ENCODE assay signal across 8 cellular contexts in genomic region chr20:1900321-1900791, GRCh38. TPM values are rescaled to one million over a fixed set of nuclear protein-coding genes. Genes with fewer than 3 reads are reported as not detected.
A peak's percentile ranks its signal among the peaks of the same experiment; 100 is the strongest.
DNase-seq lines count a peak whose midpoint lies in the region; ATAC-seq and TF ChIP-seq lines count a peak whose summit lies in the region.

No MANE protein-coding gene starts in this region.

- TF ChIP-seq CTCF in BE2C (IDR thresholded peaks at IDR 0.05; ENCODE audit: low read depth, low read length) (peak; percentile 70), HCT116 (IDR thresholded peaks at IDR 0.05 in 2 of 3, conservative IDR thresholded peaks at IDR 0.05 in 1 of 3; ENCODE audit: borderline replicate concordance in 1 of 3, insufficient read depth in 1 of 3, low read depth in 2 of 3, low read length in 2 of 3) (peak; percentile 60 to 91 (median 82)), OCI-LY7 (conservative IDR thresholded peaks at IDR 0.05; ENCODE audit: low read length) (peak; percentile 74), endodermal cell (conservative IDR thresholded peaks at IDR 0.05) (peak; percentile 84)

- H3K27ac ChIP-seq in HCT116 (ENCODE audit: low read depth, low read length) (no peak overlapping the region), OCI-LY7 (ENCODE audit: low read depth, low read length, poor library complexity, severe bottlenecking) (no peak overlapping the region), endodermal cell (ENCODE audit: low read depth, low read length) (no peak overlapping the region)

- no peak overlapping the region for H3K4me3 Mint-ChIP-seq in endodermal cell

- no peaks in the 10 kb centered on the region for H3K36me3 Mint-ChIP-seq in endodermal cell (ENCODE audit: low read depth)

- peaks cover 29% of the 10 kb centered on the region for H3K79me2 ChIP-seq in HCT116 (ENCODE audit: insufficient read depth, low read length)
- H3K79me2 ChIP-seq in OCI-LY7 (ENCODE audit: insufficient read depth, low read depth, low read length) = no peaks in the 10 kb centered on the region

- H4K20me1 ChIP-seq in HCT116 (ENCODE audit: insufficient read depth) = no peaks in the 10 kb centered on the region
- no peaks in the 10 kb centered on the region for H4K20me1 ChIP-seq in OCI-LY7 (ENCODE audit: insufficient read depth, low read length)

- TF ChIP-seq RAD21 in HCT116 (IDR thresholded peaks at IDR 0.05; ENCODE audit: low read depth) = peak; percentile 45

- ATAC-seq in HCT116 = peak; percentile 97
- no peak for ATAC-seq in HG03135 (IDR thresholded peaks at IDR 0.05; ENCODE audit: unreplicated experiment)
- ATAC-seq in GM21360 (IDR thresholded peaks at IDR 0.05; ENCODE audit: unreplicated experiment) = no peak

- DNase-seq in BE2C (peak; percentile 64), HCT116 (ENCODE audit: low read depth, low spot score) (peak; percentile 68), OCI-LY7 (ENCODE audit: low spot score) (peak; percentile 66), endodermal cell (peak; percentile 92), middle frontal gyrus (ENCODE audit: extremely low spot score, low spot score) (peak; percentile 40)
- DNase-seq in stimulated activated CD8-positive, alpha-beta memory T cell treated with anti-CD3 and anti-CD28 coated beads, Interleukin-4, amount 100 ng/mL, for 48 hours = no peak

- H3K9me3 Mint-ChIP-seq in endodermal cell = no peaks in the 10 kb centered on the region

- POLR2A ChIA-PET in HCT116 (lab: Charles Lee) (no interaction called here), OCI-LY7 (lab: Charles Lee) (no interaction called here)

- intact Hi-C loops in HCT116 (cut with micrococcal nuclease) (no loop called here), OCI-LY7 (cut with micrococcal nuclease; ENCODE audit: unreplicated experiment) (no loop called here)

- RAD21 ChIA-PET in HCT116 (lab: Charles Lee; ENCODE audit: low non-redundant PET in 1 of 2, low total read pairs in 2 of 2, uncharacterized antibody in 2 of 2, unreplicated experiment in 2 of 2) = no interaction called here

- H3K9me2 ChIP-seq in HCT116 (ENCODE audit: insufficient read depth) (no peaks in the 10 kb centered on the region), OCI-LY7 (ENCODE audit: insufficient read depth, low read length) (no peaks in the 10 kb centered on the region)

- peaks cover 18% of the 10 kb centered on the region for H3K27me3 Mint-ChIP-seq in endodermal cell (ENCODE audit: insufficient read depth)

- TF ChIP-seq POLR2A in HCT116 (IDR thresholded peaks at IDR 0.05; ENCODE audit: borderline replicate concordance, extremely low read depth, insufficient read depth, insufficient read length) = no peak

- H3K9ac ChIP-seq in HCT116 (ENCODE audit: low read length) (no peak overlapping the region), endodermal cell (ENCODE audit: extremely low read depth, low read length, poor library complexity, severe bottlenecking) (no peak overlapping the region)

- no peak overlapping the region for H3K4me2 ChIP-seq in HCT116 (ENCODE audit: low read length)
- H3K4me2 ChIP-seq in OCI-LY7 (ENCODE audit: low read length) = no peak overlapping the region

- no TSS peak for BruUV-seq in HCT116 (replicated peaks; lab: Mats Ljungman, UMichigan)
- no TSS peak for BruUV-seq in OCI-LY7 (replicated peaks; lab: Mats Ljungman, UMichigan)

- peaks cover 22% of the 10 kb centered on the region for H3K4me1 Mint-ChIP-seq in endodermal cell

- H3K4me1 ChIP-seq in BE2C = no peaks in the 10 kb centered on the region
- peaks cover 13 to 35% of the 10 kb centered on the region in 2 experiments for H3K4me1 ChIP-seq in HCT116 (ENCODE audit: control insufficient read depth in 1 of 2, insufficient read depth in 2 of 2, low read length in 2 of 2)
- H3K4me1 ChIP-seq in OCI-LY7 (ENCODE audit: insufficient read depth, low read length, poor library complexity, severe bottlenecking) = peaks cover 19% of the 10 kb centered on the region
- peaks cover 5% of the 10 kb centered on the region for H3K4me1 ChIP-seq in endodermal cell (ENCODE audit: control insufficient read depth, insufficient read depth, low read length)

- CTCF ChIA-PET in HCT116 (lab: Charles Lee) (interaction anchor here (0.9 to 1.1 kb wide), 4 partner anchors 98 to 272 kb away, joined by 3 to 5 read pairs (median 4); no protein-coding TSS in a partner anchor), OCI-LY7 (lab: Charles Lee; ENCODE audit: unreplicated experiment) (interaction anchor here (1.6 kb wide), 1 partner anchor 52 kb away, joined by 3 read pairs; no protein-coding TSS in a partner anchor)

- H2AFZ ChIP-seq in HCT116 (ENCODE audit: low read depth, low read length, poor library complexity, severe bottlenecking) = no peak overlapping the region
- no peak overlapping the region for H2AFZ ChIP-seq in OCI-LY7 (ENCODE audit: low read length)

- 24 to 34% methylated on average over 8 to 10 of the region's 10 CpGs for WGBS in endodermal cell (ENCODE audit: insufficient coverage in 1 of 2, insufficient read length in 1 of 2), 2 experiments

- no peak overlapping the region for H3K27ac Mint-ChIP-seq in endodermal cell

- H3K36me3 ChIP-seq in BE2C (no peaks in the 10 kb centered on the region), HCT116 (ENCODE audit: control insufficient read depth in 1 of 2, insufficient read depth in 2 of 2, low read length in 2 of 2) (no peaks in the 10 kb centered on the region), OCI-LY7 (ENCODE audit: insufficient read depth, low read length) (no peaks in the 10 kb centered on the region), endodermal cell (ENCODE audit: control insufficient read depth, insufficient read depth, low read length) (no peaks in the 10 kb centered on the region)

- no peak overlapping the region for H3K4me3 ChIP-seq in BE2C (ENCODE audit: low read depth, low read length)
- no peak overlapping the region for H3K4me3 ChIP-seq in HCT116 (replicated peaks in 1 of 2; ENCODE audit: low read depth in 1 of 2, low read length in 2 of 2)
- H3K4me3 ChIP-seq in OCI-LY7 (ENCODE audit: low read depth, low read length, poor library complexity, severe bottlenecking) = no peak overlapping the region
- H3K4me3 ChIP-seq in endodermal cell (ENCODE audit: low read length) = no peak overlapping the region

- no peaks in the 10 kb centered on the region for H3K27me3 ChIP-seq in BE2C
- H3K27me3 ChIP-seq in HCT116 (ENCODE audit: insufficient read depth, low read length) = no peaks in the 10 kb centered on the region
- peaks cover 11% of the 10 kb centered on the region for H3K27me3 ChIP-seq in endodermal cell (ENCODE audit: control insufficient read depth, insufficient read depth, low read length, poor library complexity, severe bottlenecking)

- no peaks in the 10 kb centered on the region for H3K9me3 ChIP-seq in BE2C
- no peaks in the 10 kb centered on the region for H3K9me3 ChIP-seq in HCT116 (ENCODE audit: control insufficient read depth in 1 of 2, insufficient read depth in 1 of 2, low read depth in 1 of 2, low read length in 2 of 2)
- H3K9me3 ChIP-seq in OCI-LY7 (ENCODE audit: low read length) = no peaks in the 10 kb centered on the region
- H3K9me3 ChIP-seq in endodermal cell (ENCODE audit: control insufficient read depth, low read length) = no peaks in the 10 kb centered on the region

TF ChIP-seq in HCT116, 20 proteins besides CTCF, POLR2A, EP300 and RAD21 (continues in another document):
- TF ChIP-seq SP1 (IDR thresholded peaks at IDR 0.05; ENCODE audit: low read depth) (no peak), JUND (IDR thresholded peaks at IDR 0.05) (no peak), YY1 (IDR thresholded peaks at IDR 0.05; ENCODE audit: extremely low read depth, insufficient replicate concordance, low read depth, low read length) (no peak), EZH2 (IDR thresholded peaks at IDR 0.05) (no peak), REST (IDR thresholded peaks at IDR 0.05; ENCODE audit: low read depth) (no peak), EGR1 (IDR thresholded peaks at IDR 0.05; ENCODE audit: low read depth) (no peak), ZFX (IDR thresholded peaks at IDR 0.05) (no peak), CBX3 (IDR thresholded peaks at IDR 0.05; ENCODE audit: low read depth) (no peak)

RNA-seq across cellular contexts. Expression of gene SIRPA, which starts 5.1 kb away (rescaled TPM):
- polyA plus RNA-seq in BE2C (2012; ENCODE audit: insufficient read depth, insufficient read length, low read depth) = 0.40 TPM
- total RNA-seq in HCT116 (2021; ENCODE audit: unreplicated experiment) (15.3 TPM), OCI-LY7 (2022) (not detected in 2 replicates), endodermal cell (1 to 10 TPM; 5.1 to 6.3 TPM)
- 13.2 and 15.5 TPM in 2 replicates for polyA plus RNA-seq in HCT116 (2012)
- total RNA-seq in OCI-LY7 (2014; rRNA removed; shearing (Covaris generic)) = not detected in 2 replicates
- polyA plus RNA-seq in endodermal cell (2013, experiment 1 of 2) = 11.6 TPM
- polyA plus RNA-seq in endodermal cell (2013, experiment 2 of 2) = 11.1 TPM

Comparison
In these comparisons a context has a peak if more than half of its experiments do, and no peak if none do; other contexts are left out.
1. RNA of gene SIRPA, which starts 5.1 kb away (total RNA-seq): 15.3 TPM in HCT116 (single experiment) and 5.1 to 6.3 TPM in endodermal cell; not detected in OCI-LY7; every median in the first group is over 4 times any median in the second.
2. Peak in every context shown above with its lines, with median percentiles within 50 percentile points of each other: CTCF ChIP-seq.